Comparison of ENCODE assay signal across 18 cellular contexts in the genomic region with DNA sequence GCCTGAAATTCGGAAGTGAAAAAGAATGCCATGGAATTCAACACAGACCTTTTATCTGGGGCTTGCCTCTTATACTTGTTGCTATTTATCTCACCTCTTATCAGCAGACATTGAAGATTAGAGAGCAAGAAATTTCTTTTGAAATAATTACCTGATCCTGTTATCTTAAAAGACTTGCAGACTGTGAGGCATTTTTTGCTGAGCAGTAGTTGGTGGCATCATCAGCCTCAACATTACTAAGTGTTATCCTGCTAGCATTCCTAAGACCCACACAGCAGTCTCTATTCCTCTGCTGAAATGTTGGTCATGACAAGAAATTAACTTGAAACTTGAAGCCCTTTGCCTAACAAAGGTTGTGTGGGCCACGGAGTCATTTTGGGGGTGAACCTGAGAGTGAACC.
DNase-seq lines count a peak whose midpoint lies in the region; ATAC-seq and TF ChIP-seq lines count a peak whose summit lies in the region.
"Had no signal": no experiment of that assay in that cellular context is flagged by ENCODE, and none has a peak within 500 bp of the region (broad histone marks: within the 10 kb centered on the region; RNA-seq: fewer than 3 reads in every experiment).

No MANE protein-coding gene starts in this region.

- H3K9me3 Mint-ChIP-seq in activated T-helper 17 cell treated with anti-CD3 and anti-CD28 coated beads, Interleukin-2, amount 50 U/mL, for 72 hours: no peaks in the 10 kb centered on the region
- no peaks in the 10 kb centered on the region for H3K9me3 Mint-ChIP-seq in stimulated activated naive B cell treated with anti-CD40 and anti-IgM and Interleukin-4, amounts not matched to agents 10 μg/mL and 1 μg/mL and 100 μg/mL, for 72 hours
- H3K9me3 Mint-ChIP-seq: CD4-positive, alpha-beta T cell; IgD-negative memory B cell had no signal

- no peak overlapping the region for H3K27ac Mint-ChIP-seq in activated T-helper 17 cell treated with anti-CD3 and anti-CD28 coated beads, Interleukin-2, amount 50 U/mL, for 72 hours
- peak overlapping the region; percentile 7 for H3K27ac Mint-ChIP-seq in stimulated activated naive B cell treated with anti-CD40 and anti-IgM and Interleukin-4, amounts not matched to agents 10 μg/mL and 1 μg/mL and 100 μg/mL, for 72 hours
- H3K27ac Mint-ChIP-seq: B cell; CD4-positive, alpha-beta T cell; IgD-negative memory B cell had no signal

- no peaks in the 10 kb centered on the region for H3K36me3 Mint-ChIP-seq in activated T-helper 17 cell treated with anti-CD3 and anti-CD28 coated beads, Interleukin-2, amount 50 U/mL, for 72 hours (ENCODE audit: low read depth)
- no peaks in the 10 kb centered on the region for H3K36me3 Mint-ChIP-seq in stimulated activated naive B cell treated with anti-CD40 and anti-IgM and Interleukin-4, amounts not matched to agents 10 μg/mL and 1 μg/mL and 100 μg/mL, for 72 hours

- no peak overlapping the region for H3K4me3 ChIP-seq in fibroblast of the aortic adventitia (ENCODE audit: low read depth, low read length)
- H3K4me3 ChIP-seq: A549, HAP-1 had no signal

- DNase-seq in EH (ENCODE audit: low read depth) (peak; percentile 43), fibroblast of the aortic adventitia (ENCODE audit: low read depth) (peak; percentile 22), GM19238 (ENCODE audit: insufficient read length, low spot score) (no peak), AML-193 (lab: John Stamatoyannopoulos, UW) (no peak)
- DNase-seq in stimulated activated naive B cell treated with anti-CD40 and anti-IgM and Interleukin-4, amounts not matched to agents 10 μg/mL and 1 μg/mL and 100 μg/mL, for 72 hours: no peak
- DNase-seq: C1 segment of cervical spinal cord; Calu3; CD4-positive, alpha-beta T cell; DMS79; EL; KG1 had no signal

- no peak overlapping the region for H3K4me3 Mint-ChIP-seq in activated T-helper 17 cell treated with anti-CD3 and anti-CD28 coated beads, Interleukin-2, amount 50 U/mL, for 72 hours
- no peak overlapping the region for H3K4me3 Mint-ChIP-seq in stimulated activated naive B cell treated with anti-CD40 and anti-IgM and Interleukin-4, amounts not matched to agents 10 μg/mL and 1 μg/mL and 100 μg/mL, for 72 hours
- H3K4me3 Mint-ChIP-seq: B cell; CD4-positive, alpha-beta T cell; IgD-negative memory B cell had no signal

- ATAC-seq in activated T-helper 17 cell treated with anti-CD3 and anti-CD28 coated beads, Interleukin-2, amount 50 U/mL, for 72 hours (replicated peaks): peak; percentile 16
- no peak for ATAC-seq in stimulated activated naive B cell treated with anti-CD40 and anti-IgM and Interleukin-4, amounts not matched to agents 10 μg/mL and 1 μg/mL and 100 μg/mL, for 72 hours (replicated peaks)
- ATAC-seq in GM21381 (IDR thresholded peaks at IDR 0.05; ENCODE audit: unreplicated experiment) (no peak), HG03097 (IDR thresholded peaks at IDR 0.05; ENCODE audit: low FRiP score, unreplicated experiment) (no peak)
- ATAC-seq: A549 had no signal

- no peaks in the 10 kb centered on the region for H3K27me3 Mint-ChIP-seq in activated T-helper 17 cell treated with anti-CD3 and anti-CD28 coated beads, Interleukin-2, amount 50 U/mL, for 72 hours
- H3K27me3 Mint-ChIP-seq in stimulated activated naive B cell treated with anti-CD40 and anti-IgM and Interleukin-4, amounts not matched to agents 10 μg/mL and 1 μg/mL and 100 μg/mL, for 72 hours: peaks cover 12% of the 10 kb centered on the region in 2 donors
- H3K27me3 Mint-ChIP-seq: CD4-positive, alpha-beta T cell had no signal

- H3K4me1 Mint-ChIP-seq in activated T-helper 17 cell treated with anti-CD3 and anti-CD28 coated beads, Interleukin-2, amount 50 U/mL, for 72 hours: no peaks in the 10 kb centered on the region
- H3K4me1 Mint-ChIP-seq in stimulated activated naive B cell treated with anti-CD40 and anti-IgM and Interleukin-4, amounts not matched to agents 10 μg/mL and 1 μg/mL and 100 μg/mL, for 72 hours: no peaks in the 10 kb centered on the region
- H3K4me1 Mint-ChIP-seq: B cell, IgD-negative memory B cell had no signal

- TF ChIP-seq CTCF in fibroblast of the aortic adventitia (IDR thresholded peaks at IDR 0.05; ENCODE audit: insufficient read depth, low read length): no peak

Comparison
In these comparisons a context has a peak if more than half of its experiments do, and no peak if none do; other contexts are left out.
1. DNase-seq: peak in EH (single experiment) and fibroblast of the aortic adventitia (single experiment); none in stimulated activated naive B cell treated with anti-CD40 and anti-IgM and Interleukin-4, amounts not matched to agents 10 μg/mL and 1 μg/mL and 100 μg/mL, for 72 hours (single experiment), GM19238 (single experiment) and AML-193 (0 of 2).